ENCODE assay signal across 15 cellular contexts in the genomic region with DNA sequence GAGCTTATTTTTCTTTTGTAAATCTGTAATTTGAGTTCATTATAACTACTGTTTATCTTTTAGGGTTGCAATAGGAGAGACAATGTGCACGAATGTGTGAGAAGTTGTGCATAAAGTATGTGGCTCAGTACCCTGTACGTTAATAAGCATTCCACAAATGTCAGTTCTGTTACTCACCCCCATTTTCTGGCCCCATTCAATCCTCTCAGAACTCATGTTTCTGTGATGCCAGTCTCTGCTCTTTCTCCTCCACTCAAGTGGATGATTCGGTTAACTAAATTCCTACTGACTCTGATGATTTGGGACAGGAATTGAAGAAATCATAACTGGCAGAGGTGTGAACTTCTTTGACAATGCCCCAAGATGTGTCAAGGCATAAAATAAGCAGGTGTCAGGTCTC. TPM values are rescaled to one million over a fixed set of nuclear protein-coding genes. Genes with fewer than 3 reads are reported as not detected.
A peak's percentile ranks its signal among the peaks of the same experiment; 100 is the strongest.
DNase-seq lines count a peak whose midpoint lies in the region; FAIRE-seq and TF ChIP-seq lines count a peak whose summit lies in the region.
"Had no signal": no experiment of that assay in that cellular context is flagged by ENCODE, and none has a peak within 500 bp of the region (broad histone marks: within the 10 kb centered on the region; RNA-seq: fewer than 3 reads in every experiment).

No MANE protein-coding gene starts in this region.

- peak; percentile 89 for FAIRE-seq in H54 (lab: Jason Lieb, UNC)

- no peak for TF ChIP-seq POLR2A in H54 (IDR thresholded peaks at IDR 0.05; ENCODE audit: low read depth, low read length)

- DNase-seq in H54 (ENCODE audit: insufficient read length, low spot score) (peak; percentile 53), SW480 (ENCODE audit: low spot score) (peak; percentile 69), fibroblast of the aortic adventitia (ENCODE audit: low read depth) (peak; percentile 75), skeletal muscle cell (ENCODE audit: low read depth) (peak; percentile 47), NCI-H748 (lab: John Stamatoyannopoulos, UW; ENCODE audit: unreplicated experiment) (no peak), SK-N-DZ (ENCODE audit: low spot score) (no peak), NCI-H2029 (lab: John Stamatoyannopoulos, UW) (no peak)
- DNase-seq in stimulated activated naive CD4-positive, alpha-beta T cell treated with Interleukin-2 at 50 U/mL for 16 hours (lab: John Stamatoyannopoulos, UW): no peak
- DNase-seq: activated T-cell treated with anti-CD3 and anti-CD28 coated beads, Interleukin-2, amount 50 U/mL, for 48 hours; Calu3; erythroblast; left cardiac atrium; NCI-H524 treated with DMSO at 0.1 percent for 48 hours had no signal

- no peak overlapping the region for H3K4me3 ChIP-seq in fibroblast of the aortic adventitia (ENCODE audit: low read depth, low read length)
- no peak overlapping the region for H3K4me3 ChIP-seq in skeletal muscle cell (ENCODE audit: low read depth, low read length)
- H3K4me3 ChIP-seq: ascending aorta had no signal

- TF ChIP-seq CTCF in fibroblast of the aortic adventitia (IDR thresholded peaks at IDR 0.05; ENCODE audit: insufficient read depth, low read length): no peak

RNA-seq across cellular contexts. Expression of a gene that starts 10.2 kb away (rescaled TPM):
- not detected in 2 replicates for total RNA-seq in fibroblast of the aortic adventitia (ENCODE audit: low replicate concordance)
- polyA plus RNA-seq in SK-N-DZ (2014; cell fraction: cytosol; rRNA removed): not detected in 2 replicates
- not detected in 2 replicates for polyA plus RNA-seq in SK-N-DZ (2014; cell fraction: nucleus; rRNA removed)
- total RNA-seq: ascending aorta, Calu3, left cardiac atrium, SK-MEL-5 had no signal

Comparison
In these comparisons a context has a peak if more than half of its experiments do, and no peak if none do; other contexts are left out.
1. DNase-seq: peak in H54 (single experiment), SW480 (single experiment), fibroblast of the aortic adventitia (single experiment) and skeletal muscle cell (single experiment); none in NCI-H748 (single experiment), SK-N-DZ (single experiment), NCI-H2029 (single experiment) and stimulated activated naive CD4-positive, alpha-beta T cell treated with Interleukin-2 at 50 U/mL for 16 hours (single experiment).